ENCODE assay signal across 2 cellular contexts in the genomic region with DNA sequence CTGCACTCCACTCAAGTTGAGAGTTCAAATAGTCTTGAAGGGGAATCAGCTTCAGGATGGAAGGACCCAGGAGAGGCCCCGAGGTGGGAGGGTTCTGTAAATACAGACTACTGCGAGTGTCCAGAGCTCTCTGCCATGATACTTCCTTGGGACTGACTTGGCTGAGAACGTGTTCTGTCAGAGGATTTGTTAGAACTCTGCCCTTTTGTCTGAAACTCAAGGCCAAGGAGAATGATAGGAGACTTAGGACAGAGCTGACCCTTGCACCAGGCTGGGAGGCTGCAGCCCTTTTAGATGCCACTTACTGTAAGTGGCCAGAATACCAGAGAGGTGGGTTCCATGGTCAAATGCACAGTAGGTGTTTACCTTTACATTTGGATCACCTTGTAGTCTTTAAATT.
TF ChIP-seq lines count a peak whose summit lies in the region.

No MANE protein-coding gene starts in this region.

TF ChIP-seq in HCT116, 20 proteins besides CTCF, POLR2A, EP300 and RAD21:
- TF ChIP-seq SP1 (IDR thresholded peaks at IDR 0.05; ENCODE audit: low read depth) (no peak), MAX (IDR thresholded peaks at IDR 0.05) (no peak), TCF7L2 (IDR thresholded peaks at IDR 0.05; ENCODE audit: borderline replicate concordance, extremely low read depth, insufficient read depth, insufficient read length) (no peak), FOSL1 (IDR thresholded peaks at IDR 0.05; ENCODE audit: low read depth) (no peak), POLR2AphosphoS5 (IDR thresholded peaks at IDR 0.05; ENCODE audit: low read depth, low read length) (no peak), ZNF274 (IDR thresholded peaks at IDR 0.05; ENCODE audit: low read depth, low read length) (no peak), ZBTB33 (IDR thresholded peaks at IDR 0.05; ENCODE audit: extremely low read depth, insufficient replicate concordance, low read length) (no peak), SIN3A (IDR thresholded peaks at IDR 0.05; ENCODE audit: low read depth) (no peak), SRF (IDR thresholded peaks at IDR 0.05; ENCODE audit: low read depth) (no peak), CEBPB (IDR thresholded peaks at IDR 0.05; ENCODE audit: low read depth) (no peak), YY1 (IDR thresholded peaks at IDR 0.05; ENCODE audit: extremely low read depth, insufficient replicate concordance, low read depth, low read length) (no peak), REST (IDR thresholded peaks at IDR 0.05; ENCODE audit: low read depth) (no peak), ATF3 (IDR thresholded peaks at IDR 0.05) (no peak), JUND (IDR thresholded peaks at IDR 0.05) (no peak), CBX3 (IDR thresholded peaks at IDR 0.05; ENCODE audit: low read depth) (no peak), EGR1 (IDR thresholded peaks at IDR 0.05; ENCODE audit: low read depth) (no peak), EZH2 (IDR thresholded peaks at IDR 0.05) (no peak), ELF1 (IDR thresholded peaks at IDR 0.05; ENCODE audit: borderline replicate concordance, low read depth) (no peak), ZFX (IDR thresholded peaks at IDR 0.05) (no peak), EZH2phosphoT487 (IDR thresholded peaks at IDR 0.05; ENCODE audit: borderline replicate concordance) (no peak)

TF ChIP-seq in K562, 482 proteins besides CTCF, POLR2A, EP300 and RAD21:
- TF ChIP-seq ZNF282 (CRISPR knock-in tag; IDR thresholded peaks at IDR 0.05) (no peak), TSHZ1 (CRISPR knock-in tag; IDR thresholded peaks at IDR 0.05) (no peak), ZKSCAN1 (IDR thresholded peaks at IDR 0.05; ENCODE audit: low read depth, low read length) (no peak), ZNF79 (CRISPR knock-in tag; IDR thresholded peaks at IDR 0.05; ENCODE audit: low read depth) (no peak), ZNF639 (CRISPR knock-in tag; conservative IDR thresholded peaks at IDR 0.05 in 1 of 2, IDR thresholded peaks at IDR 0.05 in 1 of 2) (no peak), SUPT5H (IDR thresholded peaks at IDR 0.05) (no peak), HEY1 (CRISPR knock-in tag; IDR thresholded peaks at IDR 0.05; ENCODE audit: borderline replicate concordance) (no peak), ARID1B (IDR thresholded peaks at IDR 0.05) (no peak), BRCA1 (IDR thresholded peaks at IDR 0.05) (no peak), BRCA1 (CRISPR knock-in tag; IDR thresholded peaks at IDR 0.05) (no peak), ZNF583 (CRISPR knock-in tag; IDR thresholded peaks at IDR 0.05) (no peak), ZSCAN29 (IDR thresholded peaks at IDR 0.05) (no peak), PHF21A (IDR thresholded peaks at IDR 0.05; ENCODE audit: borderline replicate concordance, low read depth) (no peak), SMARCB1 (IDR thresholded peaks at IDR 0.05; ENCODE audit: insufficient read length, low read depth) (no peak), NCOA4 (IDR thresholded peaks at IDR 0.05; ENCODE audit: partially characterized antibody) (no peak), ZNF23 (CRISPR knock-in tag; IDR thresholded peaks at IDR 0.05) (no peak), IRF2 (CRISPR knock-in tag; IDR thresholded peaks at IDR 0.05) (no peak)
- TF ChIP-seq, protein P1, sequence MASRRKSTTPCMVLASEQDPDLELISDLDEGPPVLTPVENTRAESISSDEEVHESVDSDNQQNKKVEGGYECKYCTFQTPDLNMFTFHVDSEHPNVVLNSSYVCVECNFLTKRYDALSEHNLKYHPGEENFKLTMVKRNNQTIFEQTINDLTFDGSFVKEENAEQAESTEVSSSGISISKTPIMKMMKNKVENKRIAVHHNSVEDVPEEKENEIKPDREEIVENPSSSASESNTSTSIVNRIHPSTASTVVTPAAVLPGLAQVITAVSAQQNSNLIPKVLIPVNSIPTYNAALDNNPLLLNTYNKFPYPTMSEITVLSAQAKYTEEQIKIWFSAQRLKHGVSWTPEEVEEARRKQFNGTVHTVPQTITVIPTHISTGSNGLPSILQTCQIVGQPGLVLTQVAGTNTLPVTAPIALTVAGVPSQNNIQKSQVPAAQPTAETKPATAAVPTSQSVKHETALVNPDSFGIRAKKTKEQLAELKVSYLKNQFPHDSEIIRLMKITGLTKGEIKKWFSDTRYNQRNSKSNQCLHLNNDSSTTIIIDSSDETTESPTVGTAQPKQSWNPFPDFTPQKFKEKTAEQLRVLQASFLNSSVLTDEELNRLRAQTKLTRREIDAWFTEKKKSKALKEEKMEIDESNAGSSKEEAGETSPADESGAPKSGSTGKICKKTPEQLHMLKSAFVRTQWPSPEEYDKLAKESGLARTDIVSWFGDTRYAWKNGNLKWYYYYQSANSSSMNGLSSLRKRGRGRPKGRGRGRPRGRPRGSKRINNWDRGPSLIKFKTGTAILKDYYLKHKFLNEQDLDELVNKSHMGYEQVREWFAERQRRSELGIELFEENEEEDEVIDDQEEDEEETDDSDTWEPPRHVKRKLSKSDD (conservative IDR thresholded peaks at IDR 0.05; ENCODE audit: low read length): no peak
- TF ChIP-seq, protein P2, sequence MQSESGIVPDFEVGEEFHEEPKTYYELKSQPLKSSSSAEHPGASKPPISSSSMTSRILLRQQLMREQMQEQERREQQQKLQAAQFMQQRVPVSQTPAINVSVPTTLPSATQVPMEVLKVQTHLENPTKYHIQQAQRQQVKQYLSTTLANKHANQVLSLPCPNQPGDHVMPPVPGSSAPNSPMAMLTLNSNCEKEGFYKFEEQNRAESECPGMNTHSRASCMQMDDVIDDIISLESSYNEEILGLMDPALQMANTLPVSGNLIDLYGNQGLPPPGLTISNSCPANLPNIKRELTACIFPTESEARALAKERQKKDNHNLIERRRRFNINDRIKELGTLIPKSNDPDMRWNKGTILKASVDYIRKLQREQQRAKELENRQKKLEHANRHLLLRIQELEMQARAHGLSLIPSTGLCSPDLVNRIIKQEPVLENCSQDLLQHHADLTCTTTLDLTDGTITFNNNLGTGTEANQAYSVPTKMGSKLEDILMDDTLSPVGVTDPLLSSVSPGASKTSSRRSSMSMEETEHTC (IDR thresholded peaks at IDR 0.05): no peak
- TF ChIP-seq, protein P3, sequence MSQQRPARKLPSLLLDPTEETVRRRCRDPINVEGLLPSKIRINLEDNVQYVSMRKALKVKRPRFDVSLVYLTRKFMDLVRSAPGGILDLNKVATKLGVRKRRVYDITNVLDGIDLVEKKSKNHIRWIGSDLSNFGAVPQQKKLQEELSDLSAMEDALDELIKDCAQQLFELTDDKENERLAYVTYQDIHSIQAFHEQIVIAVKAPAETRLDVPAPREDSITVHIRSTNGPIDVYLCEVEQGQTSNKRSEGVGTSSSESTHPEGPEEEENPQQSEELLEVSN (IDR thresholded peaks at IDR 0.05; ENCODE audit: borderline replicate concordance in 1 of 2, extremely low read depth in 1 of 2, insufficient read depth in 1 of 2, insufficient read length in 1 of 2, low read depth in 1 of 2, low read length in 1 of 2, poor library complexity in 1 of 2, severe bottlenecking in 1 of 2): no peak
